In the genomic region with DNA sequence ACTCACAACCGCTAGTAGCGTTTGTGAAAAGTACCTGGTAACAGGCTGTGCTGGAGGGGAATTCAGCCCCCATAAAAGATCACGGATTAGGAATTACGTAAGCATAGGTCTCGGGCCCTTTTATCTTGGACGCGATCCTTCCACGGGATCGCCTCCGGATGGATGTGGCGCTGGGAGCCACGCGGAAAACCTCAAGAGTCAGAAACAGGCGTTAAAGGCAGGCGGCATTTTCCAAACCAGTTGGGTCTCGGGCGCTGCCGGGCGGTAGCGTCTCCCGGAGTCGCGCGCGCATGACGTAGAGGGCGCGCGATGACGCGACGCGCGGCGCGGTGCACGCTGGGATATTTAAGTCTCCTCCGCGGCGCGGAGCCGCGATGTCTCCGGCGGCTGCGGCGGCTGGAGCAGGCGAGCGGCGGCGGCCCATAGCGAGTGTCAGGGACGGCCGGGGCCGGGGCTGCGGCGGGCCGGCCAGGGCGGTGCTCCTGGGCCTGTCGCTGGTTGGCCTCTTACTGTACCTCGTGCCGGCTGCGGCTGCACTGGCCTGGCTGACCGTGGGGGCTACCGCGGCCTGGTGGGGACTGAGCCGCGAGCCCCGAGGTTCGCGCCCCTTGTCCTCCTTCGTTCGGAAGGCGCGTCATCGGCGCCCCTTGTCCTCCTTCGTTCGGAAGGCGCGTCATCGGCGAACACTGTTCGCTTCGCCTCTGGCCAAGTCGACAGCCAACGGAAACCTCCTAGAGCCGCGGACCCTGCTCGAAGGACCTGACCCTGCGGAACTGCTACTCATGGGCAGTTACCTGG, we compare ENCODE assay signal across 1 cellular context.
A peak's percentile ranks its signal among the peaks of the same experiment; 100 is the strongest.
TF ChIP-seq lines count a peak whose summit lies in the region.

POM121 (plus strand) TSS at position 348 of the 798 bp plus-strand sequence; CDS start at position 375, 27 bp downstream.

TF ChIP-seq in HepG2, 621 proteins besides CTCF, POLR2A, EP300 and RAD21 (continued from another document and continues in another):
- TF ChIP-seq, protein P1, sequence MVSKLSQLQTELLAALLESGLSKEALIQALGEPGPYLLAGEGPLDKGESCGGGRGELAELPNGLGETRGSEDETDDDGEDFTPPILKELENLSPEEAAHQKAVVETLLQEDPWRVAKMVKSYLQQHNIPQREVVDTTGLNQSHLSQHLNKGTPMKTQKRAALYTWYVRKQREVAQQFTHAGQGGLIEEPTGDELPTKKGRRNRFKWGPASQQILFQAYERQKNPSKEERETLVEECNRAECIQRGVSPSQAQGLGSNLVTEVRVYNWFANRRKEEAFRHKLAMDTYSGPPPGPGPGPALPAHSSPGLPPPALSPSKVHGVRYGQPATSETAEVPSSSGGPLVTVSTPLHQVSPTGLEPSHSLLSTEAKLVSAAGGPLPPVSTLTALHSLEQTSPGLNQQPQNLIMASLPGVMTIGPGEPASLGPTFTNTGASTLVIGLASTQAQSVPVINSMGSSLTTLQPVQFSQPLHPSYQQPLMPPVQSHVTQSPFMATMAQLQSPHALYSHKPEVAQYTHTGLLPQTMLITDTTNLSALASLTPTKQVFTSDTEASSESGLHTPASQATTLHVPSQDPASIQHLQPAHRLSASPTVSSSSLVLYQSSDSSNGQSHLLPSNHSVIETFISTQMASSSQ (IDR thresholded peaks at IDR 0.05; ENCODE audit: low read depth) = no peak
- TF ChIP-seq, protein P1 (CRISPR knock-in tag; IDR thresholded peaks at IDR 0.05; ENCODE audit: borderline replicate concordance) = peak; percentile 61
- peak; percentile 25; the same call in 1 of the 2 replicates for TF ChIP-seq ZNF768 (CRISPR knock-in tag; IDR thresholded peaks at IDR 0.05)
- TF ChIP-seq MAX (IDR thresholded peaks at IDR 0.05) = peak; percentile 64
- TF ChIP-seq RXRB (CRISPR knock-in tag; IDR thresholded peaks at IDR 0.05; ENCODE audit: borderline replicate concordance) = 0 out of 2 replicates have a peak, but pooled peaks have one; percentile 17
- peak; percentile 69; the same call in 1 of the 2 replicates for TF ChIP-seq ZNF788 (CRISPR knock-in tag; IDR thresholded peaks at IDR 0.05; ENCODE audit: borderline replicate concordance)
- TF ChIP-seq POLR2AphosphoS5 (IDR thresholded peaks at IDR 0.05; ENCODE audit: low read depth, low read length) = peak; percentile 36
- TF ChIP-seq GABPB1 (CRISPR knock-in tag; IDR thresholded peaks at IDR 0.05) = peak; percentile 86
- TF ChIP-seq, protein P2, sequence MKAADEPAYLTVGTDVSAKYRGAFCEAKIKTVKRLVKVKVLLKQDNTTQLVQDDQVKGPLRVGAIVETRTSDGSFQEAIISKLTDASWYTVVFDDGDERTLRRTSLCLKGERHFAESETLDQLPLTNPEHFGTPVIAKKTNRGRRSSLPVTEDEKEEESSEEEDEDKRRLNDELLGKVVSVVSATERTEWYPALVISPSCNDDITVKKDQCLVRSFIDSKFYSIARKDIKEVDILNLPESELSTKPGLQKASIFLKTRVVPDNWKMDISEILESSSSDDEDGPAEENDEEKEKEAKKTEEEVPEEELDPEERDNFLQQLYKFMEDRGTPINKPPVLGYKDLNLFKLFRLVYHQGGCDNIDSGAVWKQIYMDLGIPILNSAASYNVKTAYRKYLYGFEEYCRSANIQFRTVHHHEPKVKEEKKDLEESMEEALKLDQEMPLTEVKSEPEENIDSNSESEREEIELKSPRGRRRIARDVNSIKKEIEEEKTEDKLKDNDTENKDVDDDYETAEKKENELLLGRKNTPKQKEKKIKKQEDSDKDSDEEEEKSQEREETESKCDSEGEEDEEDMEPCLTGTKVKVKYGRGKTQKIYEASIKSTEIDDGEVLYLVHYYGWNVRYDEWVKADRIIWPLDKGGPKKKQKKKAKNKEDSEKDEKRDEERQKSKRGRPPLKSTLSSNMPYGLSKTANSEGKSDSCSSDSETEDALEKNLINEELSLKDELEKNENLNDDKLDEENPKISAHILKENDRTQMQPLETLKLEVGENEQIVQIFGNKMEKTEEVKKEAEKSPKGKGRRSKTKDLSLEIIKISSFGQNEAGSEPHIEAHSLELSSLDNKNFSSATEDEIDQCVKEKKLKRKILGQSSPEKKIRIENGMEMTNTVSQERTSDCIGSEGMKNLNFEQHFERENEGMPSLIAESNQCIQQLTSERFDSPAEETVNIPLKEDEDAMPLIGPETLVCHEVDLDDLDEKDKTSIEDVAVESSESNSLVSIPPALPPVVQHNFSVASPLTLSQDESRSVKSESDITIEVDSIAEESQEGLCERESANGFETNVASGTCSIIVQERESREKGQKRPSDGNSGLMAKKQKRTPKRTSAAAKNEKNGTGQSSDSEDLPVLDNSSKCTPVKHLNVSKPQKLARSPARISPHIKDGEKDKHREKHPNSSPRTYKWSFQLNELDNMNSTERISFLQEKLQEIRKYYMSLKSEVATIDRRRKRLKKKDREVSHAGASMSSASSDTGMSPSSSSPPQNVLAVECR (CRISPR knock-in tag; IDR thresholded peaks at IDR 0.05; ENCODE audit: borderline replicate concordance) = peak; percentile 93
- TF ChIP-seq MBD4 (IDR thresholded peaks at IDR 0.05; ENCODE audit: borderline replicate concordance, low read length) = no peak
- TF ChIP-seq, protein P3, sequence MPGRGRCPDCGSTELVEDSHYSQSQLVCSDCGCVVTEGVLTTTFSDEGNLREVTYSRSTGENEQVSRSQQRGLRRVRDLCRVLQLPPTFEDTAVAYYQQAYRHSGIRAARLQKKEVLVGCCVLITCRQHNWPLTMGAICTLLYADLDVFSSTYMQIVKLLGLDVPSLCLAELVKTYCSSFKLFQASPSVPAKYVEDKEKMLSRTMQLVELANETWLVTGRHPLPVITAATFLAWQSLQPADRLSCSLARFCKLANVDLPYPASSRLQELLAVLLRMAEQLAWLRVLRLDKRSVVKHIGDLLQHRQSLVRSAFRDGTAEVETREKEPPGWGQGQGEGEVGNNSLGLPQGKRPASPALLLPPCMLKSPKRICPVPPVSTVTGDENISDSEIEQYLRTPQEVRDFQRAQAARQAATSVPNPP (CRISPR knock-in tag; IDR thresholded peaks at IDR 0.05) = no peak
- peak; percentile 39; the same call in 1 of the 2 replicates for TF ChIP-seq ZNF580 (CRISPR knock-in tag; IDR thresholded peaks at IDR 0.05; ENCODE audit: borderline replicate concordance, low read depth)
- TF ChIP-seq ZNF317 (CRISPR knock-in tag; IDR thresholded peaks at IDR 0.05) = no peak
- TF ChIP-seq ZNF225 (CRISPR knock-in tag; IDR thresholded peaks at IDR 0.05) = no peak
- 0 out of 2 replicates have a peak, but pooled peaks have one; percentile 44 for TF ChIP-seq KLF13 (CRISPR knock-in tag; IDR thresholded peaks at IDR 0.05)
- no peak for TF ChIP-seq ZNF83 (CRISPR knock-in tag; IDR thresholded peaks at IDR 0.05; ENCODE audit: borderline replicate concordance)
- peak; percentile 15; the same call in 1 of the 2 replicates for TF ChIP-seq MIXL1 (CRISPR knock-in tag; IDR thresholded peaks at IDR 0.05)
- TF ChIP-seq ZNF841 (CRISPR knock-in tag; IDR thresholded peaks at IDR 0.05; ENCODE audit: borderline replicate concordance) = no peak
- no peak for TF ChIP-seq ZNF326 (CRISPR knock-in tag; IDR thresholded peaks at IDR 0.05; ENCODE audit: borderline replicate concordance)
- no peak for TF ChIP-seq ZMYM2 (CRISPR knock-in tag; IDR thresholded peaks at IDR 0.05)
- TF ChIP-seq, protein P4, sequence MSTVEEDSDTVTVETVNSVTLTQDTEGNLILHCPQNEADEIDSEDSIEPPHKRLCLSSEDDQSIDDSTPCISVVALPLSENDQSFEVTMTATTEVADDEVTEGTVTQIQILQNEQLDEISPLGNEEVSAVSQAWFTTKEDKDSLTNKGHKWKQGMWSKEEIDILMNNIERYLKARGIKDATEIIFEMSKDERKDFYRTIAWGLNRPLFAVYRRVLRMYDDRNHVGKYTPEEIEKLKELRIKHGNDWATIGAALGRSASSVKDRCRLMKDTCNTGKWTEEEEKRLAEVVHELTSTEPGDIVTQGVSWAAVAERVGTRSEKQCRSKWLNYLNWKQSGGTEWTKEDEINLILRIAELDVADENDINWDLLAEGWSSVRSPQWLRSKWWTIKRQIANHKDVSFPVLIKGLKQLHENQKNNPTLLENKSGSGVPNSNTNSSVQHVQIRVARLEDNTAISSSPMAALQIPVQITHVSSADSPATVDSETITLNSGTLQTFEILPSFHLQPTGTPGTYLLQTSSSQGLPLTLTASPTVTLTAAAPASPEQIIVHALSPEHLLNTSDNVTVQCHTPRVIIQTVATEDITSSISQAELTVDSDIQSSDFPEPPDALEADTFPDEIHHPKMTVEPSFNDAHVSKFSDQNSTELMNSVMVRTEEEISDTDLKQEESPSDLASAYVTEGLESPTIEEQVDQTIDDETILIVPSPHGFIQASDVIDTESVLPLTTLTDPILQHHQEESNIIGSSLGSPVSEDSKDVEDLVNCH (CRISPR knock-in tag; IDR thresholded peaks at IDR 0.05) = no peak
- TF ChIP-seq, protein P5, sequence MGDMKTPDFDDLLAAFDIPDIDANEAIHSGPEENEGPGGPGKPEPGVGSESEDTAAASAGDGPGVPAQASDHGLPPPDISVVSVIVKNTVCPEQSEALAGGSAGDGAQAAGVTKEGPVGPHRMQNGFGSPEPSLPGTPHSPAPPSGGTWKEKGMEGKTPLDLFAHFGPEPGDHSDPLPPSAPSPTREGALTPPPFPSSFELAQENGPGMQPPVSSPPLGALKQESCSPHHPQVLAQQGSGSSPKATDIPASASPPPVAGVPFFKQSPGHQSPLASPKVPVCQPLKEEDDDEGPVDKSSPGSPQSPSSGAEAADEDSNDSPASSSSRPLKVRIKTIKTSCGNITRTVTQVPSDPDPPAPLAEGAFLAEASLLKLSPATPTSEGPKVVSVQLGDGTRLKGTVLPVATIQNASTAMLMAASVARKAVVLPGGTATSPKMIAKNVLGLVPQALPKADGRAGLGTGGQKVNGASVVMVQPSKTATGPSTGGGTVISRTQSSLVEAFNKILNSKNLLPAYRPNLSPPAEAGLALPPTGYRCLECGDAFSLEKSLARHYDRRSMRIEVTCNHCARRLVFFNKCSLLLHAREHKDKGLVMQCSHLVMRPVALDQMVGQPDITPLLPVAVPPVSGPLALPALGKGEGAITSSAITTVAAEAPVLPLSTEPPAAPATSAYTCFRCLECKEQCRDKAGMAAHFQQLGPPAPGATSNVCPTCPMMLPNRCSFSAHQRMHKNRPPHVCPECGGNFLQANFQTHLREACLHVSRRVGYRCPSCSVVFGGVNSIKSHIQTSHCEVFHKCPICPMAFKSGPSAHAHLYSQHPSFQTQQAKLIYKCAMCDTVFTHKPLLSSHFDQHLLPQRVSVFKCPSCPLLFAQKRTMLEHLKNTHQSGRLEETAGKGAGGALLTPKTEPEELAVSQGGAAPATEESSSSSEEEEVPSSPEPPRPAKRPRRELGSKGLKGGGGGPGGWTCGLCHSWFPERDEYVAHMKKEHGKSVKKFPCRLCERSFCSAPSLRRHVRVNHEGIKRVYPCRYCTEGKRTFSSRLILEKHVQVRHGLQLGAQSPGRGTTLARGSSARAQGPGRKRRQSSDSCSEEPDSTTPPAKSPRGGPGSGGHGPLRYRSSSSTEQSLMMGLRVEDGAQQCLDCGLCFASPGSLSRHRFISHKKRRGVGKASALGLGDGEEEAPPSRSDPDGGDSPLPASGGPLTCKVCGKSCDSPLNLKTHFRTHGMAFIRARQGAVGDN (CRISPR knock-in tag; IDR thresholded peaks at IDR 0.05) = peak; percentile 85
- TF ChIP-seq TFDP1 (CRISPR knock-in tag; IDR thresholded peaks at IDR 0.05; ENCODE audit: borderline replicate concordance) = peak; percentile 65; the same call in 1 of the 2 replicates
- 0 out of 2 replicates have a peak, but pooled peaks have one; percentile 67 for TF ChIP-seq SAFB2 (CRISPR knock-in tag; IDR thresholded peaks at IDR 0.05; ENCODE audit: borderline replicate concordance, low read depth)
- TF ChIP-seq ZNF230 (CRISPR knock-in tag; IDR thresholded peaks at IDR 0.05) = no peak
- no peak for TF ChIP-seq ZNF558 (CRISPR knock-in tag; IDR thresholded peaks at IDR 0.05; ENCODE audit: borderline replicate concordance)
- TF ChIP-seq, protein P6, sequence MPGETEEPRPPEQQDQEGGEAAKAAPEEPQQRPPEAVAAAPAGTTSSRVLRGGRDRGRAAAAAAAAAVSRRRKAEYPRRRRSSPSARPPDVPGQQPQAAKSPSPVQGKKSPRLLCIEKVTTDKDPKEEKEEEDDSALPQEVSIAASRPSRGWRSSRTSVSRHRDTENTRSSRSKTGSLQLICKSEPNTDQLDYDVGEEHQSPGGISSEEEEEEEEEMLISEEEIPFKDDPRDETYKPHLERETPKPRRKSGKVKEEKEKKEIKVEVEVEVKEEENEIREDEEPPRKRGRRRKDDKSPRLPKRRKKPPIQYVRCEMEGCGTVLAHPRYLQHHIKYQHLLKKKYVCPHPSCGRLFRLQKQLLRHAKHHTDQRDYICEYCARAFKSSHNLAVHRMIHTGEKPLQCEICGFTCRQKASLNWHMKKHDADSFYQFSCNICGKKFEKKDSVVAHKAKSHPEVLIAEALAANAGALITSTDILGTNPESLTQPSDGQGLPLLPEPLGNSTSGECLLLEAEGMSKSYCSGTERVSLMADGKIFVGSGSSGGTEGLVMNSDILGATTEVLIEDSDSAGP (CRISPR knock-in tag; IDR thresholded peaks at IDR 0.05; ENCODE audit: borderline replicate concordance) = peak; percentile 73; the same call in 1 of the 2 replicates
- peak; percentile 76 for TF ChIP-seq KLF6 (CRISPR knock-in tag; IDR thresholded peaks at IDR 0.05)
- no peak for TF ChIP-seq ZNF839 (CRISPR knock-in tag; IDR thresholded peaks at IDR 0.05; ENCODE audit: borderline replicate concordance)
- TF ChIP-seq SOX5 (CRISPR knock-in tag; IDR thresholded peaks at IDR 0.05; ENCODE audit: borderline replicate concordance) = peak; percentile 11; the same call in 1 of the 2 replicates
- no peak for TF ChIP-seq TRIM24 (CRISPR knock-in tag; IDR thresholded peaks at IDR 0.05)
